In the genomic region with DNA sequence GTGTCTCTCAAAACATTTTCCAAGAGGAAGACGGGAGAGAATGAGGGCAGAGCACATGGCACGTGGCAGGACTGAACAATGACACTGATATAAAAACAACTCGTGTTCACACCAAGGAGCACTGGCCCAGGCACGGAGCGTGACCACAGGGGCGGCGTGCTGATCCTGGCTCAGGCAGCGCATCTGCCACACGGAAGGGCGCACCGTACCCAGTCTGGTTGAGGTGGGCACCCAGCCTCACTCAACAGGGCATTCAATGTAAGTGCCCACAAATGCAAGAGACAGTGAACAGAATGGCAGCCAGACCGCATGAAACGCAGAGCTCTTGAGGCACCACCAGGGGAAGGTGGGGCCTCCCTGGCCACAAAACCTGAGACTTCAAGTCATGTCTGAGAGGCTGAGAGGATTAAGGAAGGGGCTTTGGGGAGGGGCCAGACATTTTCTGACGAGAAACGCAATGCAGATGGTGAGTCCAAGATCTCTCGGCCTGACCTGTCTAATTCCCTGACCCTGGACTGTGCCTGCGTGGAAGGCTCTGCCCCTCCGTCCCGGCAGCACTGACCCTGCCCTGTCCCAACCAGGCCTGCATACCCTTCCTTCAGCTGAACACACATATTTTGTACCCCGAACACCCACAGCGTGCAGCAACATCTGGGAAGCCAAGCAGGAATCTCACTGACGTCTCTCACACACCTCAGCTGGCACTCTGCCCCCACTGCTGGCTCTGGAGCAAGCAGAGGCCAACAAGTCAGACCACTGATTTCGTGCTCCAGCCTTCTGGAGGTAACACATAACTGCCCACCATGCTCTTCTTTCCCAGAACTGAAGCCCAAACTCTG, we compare ENCODE assay signal across 15 cellular contexts. TPM values are rescaled to one million over a fixed set of nuclear protein-coding genes. Genes with fewer than 3 reads are reported as not detected.
DNase-seq lines count a peak whose midpoint lies in the region; ATAC-seq and TF ChIP-seq lines count a peak whose summit lies in the region.
"Had no signal": no experiment of that assay in that cellular context is flagged by ENCODE, and none has a peak within 500 bp of the region (broad histone marks: within the 10 kb centered on the region; RNA-seq: fewer than 3 reads in every experiment).

No MANE protein-coding gene starts in this region.

- H3K9me3 Mint-ChIP-seq in CD14-positive monocyte (no peaks in the 10 kb centered on the region), activated B cell treated with CpG ODN at 0.5 μM for 24 hours (no peaks in the 10 kb centered on the region), naive B cell (no peaks in the 10 kb centered on the region)

- POLR2A ChIA-PET in activated B cell treated with CpG ODN at 0.5 μM for 24 hours (lab: Charles Lee) = interaction anchor here (1.0 to 22.9 kb wide), 9 partner anchors 9 to 171 kb away, joined by 3 to 651 read pairs (median 22); a partner anchor contains a TSS

- no peak overlapping the region for H3K4me3 Mint-ChIP-seq in CD14-positive monocyte
- peak overlapping the region; percentile 85 for H3K4me3 Mint-ChIP-seq in activated B cell treated with CpG ODN at 0.5 μM for 24 hours
- peak overlapping the region in 6 of 8 donors; percentile 58 to 85 (median 67) for H3K4me3 Mint-ChIP-seq in naive B cell

- no peaks in the 10 kb centered on the region for H3K27me3 Mint-ChIP-seq in CD14-positive monocyte (ENCODE audit: low read depth in 3 of 3)
- H3K27me3 Mint-ChIP-seq in activated B cell treated with CpG ODN at 0.5 μM for 24 hours = no peaks in the 10 kb centered on the region
- H3K27me3 Mint-ChIP-seq in naive B cell = no peaks in the 10 kb centered on the region

- H3K27ac Mint-ChIP-seq in CD14-positive monocyte (peak overlapping the region; percentile 18 to 99 (median 87)), activated B cell treated with CpG ODN at 0.5 μM for 24 hours (peak overlapping the region; percentile 98), naive B cell (peak overlapping the region; percentile 57 to 100 (median 91))

- H3K36me3 Mint-ChIP-seq in CD14-positive monocyte (peaks cover 16 to 44% of the 10 kb centered on the region in 2 donors), activated B cell treated with CpG ODN at 0.5 μM for 24 hours (ENCODE audit: low read depth) (peaks cover 64% of the 10 kb centered on the region), naive B cell (no peaks in the 10 kb centered on the region)

- CTCF ChIA-PET in activated B cell treated with CpG ODN at 0.5 μM for 24 hours (lab: Charles Lee) = interaction anchor here (0.9 to 1.3 kb wide), 5 partner anchors 9 to 61 kb away, joined by 3 to 5 read pairs (median 4); no protein-coding TSS in a partner anchor

- no peak for DNase-seq in CD14-positive monocyte (ENCODE audit: low spot score)
- no peak for DNase-seq in activated B cell treated with CpG ODN at 0.5 μM for 24 hours
- no peak for DNase-seq in naive B cell
- no peak for DNase-seq in effector CD4-positive, alpha-beta T cell
- DNase-seq in GM19238 (ENCODE audit: insufficient read length, low spot score) = no peak
- DNase-seq in GM03348 (ENCODE audit: low spot score) = no peak
- DNase-seq: activated CD4-positive, alpha-beta T cell treated with anti-CD3 and anti-CD28 coated beads for 4 hours; amniotic stem cell; head of caudate nucleus; NCI-H1105; NCI-H748 treated with DMSO at 0.1 percent for 48 hours; retina; SK-N-SH had no signal

- TF ChIP-seq POLR2A in GM15510 (IDR thresholded peaks at IDR 0.05; ENCODE audit: borderline replicate concordance, extremely low read depth, insufficient read length) = peak; percentile 3

- intact Hi-C loops in CD14-positive monocyte (cut with micrococcal nuclease) (no loop called here), activated B cell treated with CpG ODN at 0.5 μM for 24 hours (cut with micrococcal nuclease) (no loop called here)

- H3K4me1 Mint-ChIP-seq in CD14-positive monocyte = peaks cover 78% of the 10 kb centered on the region
- H3K4me1 Mint-ChIP-seq in activated B cell treated with CpG ODN at 0.5 μM for 24 hours = peaks cover 96% of the 10 kb centered on the region
- H3K4me1 Mint-ChIP-seq in naive B cell = peaks cover 70 to 83% (median 75%) of the 10 kb centered on the region in 3 donors

- TF ChIP-seq CTCF in CD14-positive monocyte (IDR thresholded peaks at IDR 0.05) = no peak
- no peak for TF ChIP-seq CTCF in activated B cell treated with CpG ODN at 0.5 μM for 24 hours (IDR thresholded peaks at IDR 0.05)

- ATAC-seq in activated B cell treated with CpG ODN at 0.5 μM for 24 hours (ENCODE audit: low read depth) = no peak
- no peak for ATAC-seq in naive B cell (ENCODE audit: low read depth in 2 of 2)
- no peak for ATAC-seq in GM21367 (IDR thresholded peaks at IDR 0.05; ENCODE audit: unreplicated experiment)

RNA-seq across cellular contexts. Expression of a gene that starts 35.5 kb away (rescaled TPM):
- 10 to 100 TPM; 16.7 to 18.0 TPM for polyA plus RNA-seq in CD14-positive monocyte
- 403 and 438 TPM in 2 replicates for total RNA-seq in activated B cell treated with CpG ODN at 0.5 μM for 24 hours
- polyA plus RNA-seq in naive B cell (ENCODE audit: low read depth in 6 of 6) = 10 to 100 TPM; 27.5 to 78.6 (median 34.2) TPM

Comparison
In these comparisons a context has a peak if more than half of its experiments do, and no peak if none do; other contexts are left out.
1. H3K4me3 Mint-ChIP-seq: peak in activated B cell treated with CpG ODN at 0.5 μM for 24 hours (single experiment) and naive B cell (6 of 8); none in CD14-positive monocyte (0 of 2).
2. Peak in every context shown above with its lines, with median percentiles within 50 percentile points of each other: H3K27ac Mint-ChIP-seq.